3 cellular contexts compared by ENCODE assay signal in the genomic region with DNA sequence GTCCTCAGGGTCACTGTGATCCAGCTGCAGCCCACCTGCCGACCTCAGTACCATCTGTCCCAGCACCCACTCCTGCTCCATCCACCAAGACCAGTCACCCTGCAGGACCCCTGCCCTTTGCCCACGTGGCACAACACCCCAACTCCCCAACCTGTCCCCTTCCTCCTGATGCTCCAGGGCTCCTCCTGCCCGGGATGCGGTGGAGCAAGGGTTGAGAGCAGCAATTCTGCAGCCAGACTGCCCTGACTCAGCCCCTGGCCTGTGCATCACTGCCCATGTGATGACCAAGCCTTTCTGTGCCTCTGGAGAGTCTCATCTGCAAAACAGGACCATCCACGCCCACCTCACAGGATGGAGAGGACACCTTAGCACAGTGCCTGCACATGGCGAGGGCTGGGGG. TPM values are rescaled to one million over a fixed set of nuclear protein-coding genes. Genes with fewer than 3 reads are reported as not detected.
"Had no signal": no experiment of that assay in that cellular context is flagged by ENCODE, and none has a peak within 500 bp of the region (broad histone marks: within the 10 kb centered on the region; RNA-seq: fewer than 3 reads in every experiment).

No MANE protein-coding gene starts in this region.

RNA-seq across cellular contexts. Expression of gene RAB6D, which starts 24.9 kb away (rescaled TPM):
- total RNA-seq: GM23248, H4, IMR-90 had no signal
